1 cellular context compared by ENCODE assay signal in the genomic region with DNA sequence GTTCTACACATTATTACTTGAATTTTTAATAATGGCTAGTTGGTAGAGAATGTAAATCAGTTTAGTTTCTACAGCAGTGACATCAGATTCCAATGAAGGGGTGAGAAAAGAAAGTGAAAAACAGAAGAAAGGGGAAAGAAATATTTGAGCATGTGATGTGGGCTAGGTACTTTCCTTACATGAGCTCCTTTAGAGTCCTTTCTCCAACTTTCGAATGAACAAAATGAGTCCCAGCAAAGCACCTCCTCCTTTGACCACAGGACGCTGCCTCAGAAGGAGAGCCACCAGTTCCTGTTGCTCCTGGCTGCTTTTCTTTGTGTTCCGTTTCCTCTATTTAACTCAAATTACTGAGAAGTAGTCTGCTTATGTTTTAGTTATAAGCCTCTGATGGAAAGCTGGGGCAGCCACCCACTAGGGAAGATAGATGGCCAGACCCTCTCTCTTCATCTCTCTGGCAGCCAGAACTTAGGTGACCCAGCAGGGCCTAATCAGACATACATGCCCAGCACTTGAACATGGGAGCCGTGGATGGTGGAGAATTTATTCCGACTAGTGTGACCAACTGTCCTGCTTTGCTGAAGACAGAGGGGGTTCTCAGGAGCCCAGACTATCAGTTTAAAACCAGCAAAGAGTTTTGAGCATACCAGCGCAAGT.
TF ChIP-seq lines count a peak whose summit lies in the region.

No MANE protein-coding gene starts in this region.

TF ChIP-seq in HepG2, 621 proteins besides CTCF, POLR2A, EP300 and RAD21 (continued from another document):
- TF ChIP-seq, protein P1, sequence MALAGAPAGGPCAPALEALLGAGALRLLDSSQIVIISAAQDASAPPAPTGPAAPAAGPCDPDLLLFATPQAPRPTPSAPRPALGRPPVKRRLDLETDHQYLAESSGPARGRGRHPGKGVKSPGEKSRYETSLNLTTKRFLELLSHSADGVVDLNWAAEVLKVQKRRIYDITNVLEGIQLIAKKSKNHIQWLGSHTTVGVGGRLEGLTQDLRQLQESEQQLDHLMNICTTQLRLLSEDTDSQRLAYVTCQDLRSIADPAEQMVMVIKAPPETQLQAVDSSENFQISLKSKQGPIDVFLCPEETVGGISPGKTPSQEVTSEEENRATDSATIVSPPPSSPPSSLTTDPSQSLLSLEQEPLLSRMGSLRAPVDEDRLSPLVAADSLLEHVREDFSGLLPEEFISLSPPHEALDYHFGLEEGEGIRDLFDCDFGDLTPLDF (CRISPR knock-in tag; IDR thresholded peaks at IDR 0.05) = no peak
- TF ChIP-seq ZNF530 (CRISPR knock-in tag; IDR thresholded peaks at IDR 0.05; ENCODE audit: low read depth) = no peak
- TF ChIP-seq ZNF160 (CRISPR knock-in tag; IDR thresholded peaks at IDR 0.05) = no peak
- no peak for TF ChIP-seq FOXA3 (CRISPR knock-in tag; IDR thresholded peaks at IDR 0.05)
- no peak for TF ChIP-seq MXD1 (CRISPR knock-in tag; IDR thresholded peaks at IDR 0.05)
- TF ChIP-seq, protein P2, sequence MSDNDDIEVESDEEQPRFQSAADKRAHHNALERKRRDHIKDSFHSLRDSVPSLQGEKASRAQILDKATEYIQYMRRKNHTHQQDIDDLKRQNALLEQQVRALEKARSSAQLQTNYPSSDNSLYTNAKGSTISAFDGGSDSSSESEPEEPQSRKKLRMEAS (IDR thresholded peaks at IDR 0.05) = no peak
- TF ChIP-seq BORCS8-MEF2B (CRISPR knock-in tag; IDR thresholded peaks at IDR 0.05) = no peak
- TF ChIP-seq HNRNPL (IDR thresholded peaks at IDR 0.05; ENCODE audit: low read depth, low read length) = no peak
- TF ChIP-seq, protein P3, sequence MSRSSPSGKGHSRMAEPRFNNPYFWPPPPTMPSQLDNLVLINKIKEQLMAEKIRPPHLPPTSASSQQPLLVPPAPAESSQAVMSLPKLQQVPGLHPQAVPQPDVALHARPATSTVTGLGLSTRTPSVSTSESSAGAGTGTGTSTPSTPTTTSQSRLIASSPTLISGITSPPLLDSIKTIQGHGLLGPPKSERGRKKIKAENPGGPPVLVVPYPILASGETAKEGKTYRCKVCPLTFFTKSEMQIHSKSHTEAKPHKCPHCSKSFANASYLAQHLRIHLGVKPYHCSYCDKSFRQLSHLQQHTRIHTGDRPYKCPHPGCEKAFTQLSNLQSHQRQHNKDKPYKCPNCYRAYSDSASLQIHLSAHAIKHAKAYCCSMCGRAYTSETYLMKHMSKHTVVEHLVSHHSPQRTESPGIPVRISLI (CRISPR knock-in tag; IDR thresholded peaks at IDR 0.05; ENCODE audit: borderline replicate concordance) = no peak
- TF ChIP-seq, protein P4, sequence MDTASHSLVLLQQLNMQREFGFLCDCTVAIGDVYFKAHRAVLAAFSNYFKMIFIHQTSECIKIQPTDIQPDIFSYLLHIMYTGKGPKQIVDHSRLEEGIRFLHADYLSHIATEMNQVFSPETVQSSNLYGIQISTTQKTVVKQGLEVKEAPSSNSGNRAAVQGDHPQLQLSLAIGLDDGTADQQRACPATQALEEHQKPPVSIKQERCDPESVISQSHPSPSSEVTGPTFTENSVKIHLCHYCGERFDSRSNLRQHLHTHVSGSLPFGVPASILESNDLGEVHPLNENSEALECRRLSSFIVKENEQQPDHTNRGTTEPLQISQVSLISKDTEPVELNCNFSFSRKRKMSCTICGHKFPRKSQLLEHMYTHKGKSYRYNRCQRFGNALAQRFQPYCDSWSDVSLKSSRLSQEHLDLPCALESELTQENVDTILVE (CRISPR knock-in tag; IDR thresholded peaks at IDR 0.05) = no peak
